1 cellular context compared by ENCODE assay signal in genomic region chr17:78268191-78268874, GRCh38.
TF ChIP-seq lines count a peak whose summit lies in the region.

No MANE protein-coding gene starts in this region.

TF ChIP-seq in neural cell, 6 proteins besides CTCF, POLR2A, EP300 and RAD21:
- no peak for TF ChIP-seq POLR2AphosphoS5 (IDR thresholded peaks at IDR 0.05)
- TF ChIP-seq TAF1 (IDR thresholded peaks at IDR 0.05; ENCODE audit: low read depth): no peak
- no peak for TF ChIP-seq SMC3 (conservative IDR thresholded peaks at IDR 0.05; ENCODE audit: poor library complexity)
- no peak for TF ChIP-seq MXI1 (conservative IDR thresholded peaks at IDR 0.05; ENCODE audit: poor library complexity, severe bottlenecking)
